9 cellular contexts compared by ENCODE assay signal in genomic region chr17:5500247-5500803, GRCh38. TPM values are rescaled to one million over a fixed set of nuclear protein-coding genes. Genes with fewer than 3 reads are reported as not detected.
DNase-seq lines count a peak whose midpoint lies in the region; FAIRE-seq and TF ChIP-seq lines count a peak whose summit lies in the region.
"Had no signal": no experiment of that assay in that cellular context is flagged by ENCODE, and none has a peak within 500 bp of the region (broad histone marks: within the 10 kb centered on the region; RNA-seq: fewer than 3 reads in every experiment).

No MANE protein-coding gene starts in this region.

- dilution Hi-C loops in endothelial cell of umbilical vein (cut with MboI; ENCODE audit: extremely low pct_ligation_motif_present, low sequenced_read_pairs) = no loop called here

- H3K4me1 ChIP-seq in OCI-LY3 (ENCODE audit: low read length) (0 out of 2 replicates have a peak, but pooled peaks cover 3% of the 10 kb centered on the region), endothelial cell of umbilical vein (ENCODE audit: control insufficient read depth, extremely low read depth, insufficient read depth, low read length) (peaks cover 5% of the 10 kb centered on the region), neuron (ENCODE audit: insufficient read depth, low read length) (peaks cover 14% of the 10 kb centered on the region)

- BruUV-seq in endothelial cell of umbilical vein (replicated peaks; lab: Mats Ljungman, UMichigan) = no TSS peak

- H2AFZ ChIP-seq in OCI-LY3 (ENCODE audit: low read depth, low read length) (peak overlapping the region; percentile 59; the same call in 1 of the 2 replicates), endothelial cell of umbilical vein (ENCODE audit: low read depth, low read length) (peak overlapping the region; percentile 55), neuron (ENCODE audit: low read depth, low read length) (peak overlapping the region; percentile 62)

- POLR2A ChIA-PET in endothelial cell of umbilical vein (lab: Charles Lee) = interaction anchor here (0.6 to 1.0 kb wide), 2 partner anchors 14 to 33 kb away, joined by 3 to 9 read pairs; partner anchors contain the start of gene MIS12

- TF ChIP-seq CTCF in OCI-LY3 (IDR thresholded peaks at IDR 0.05; ENCODE audit: low read depth, low read length) (no peak), endothelial cell of umbilical vein (IDR thresholded peaks at IDR 0.05; ENCODE audit: extremely low read depth in 1 of 2, insufficient read depth in 1 of 2, low read depth in 1 of 2, low read length in 2 of 2) (no peak)

- CTCF ChIA-PET in endothelial cell of umbilical vein (lab: Charles Lee) = interaction anchor here (0.7 to 2.0 kb wide), 7 partner anchors 8 to 936 kb away, joined by 3 to 7 read pairs (median 3); partner anchors contain the start of genes C1QBP, DERL2 and MIS12

- H4K20me1 ChIP-seq in OCI-LY3 (ENCODE audit: insufficient read depth, low read length) (no peaks in the 10 kb centered on the region), endothelial cell of umbilical vein (replicated peaks; ENCODE audit: control insufficient read depth, extremely low read depth, insufficient read depth, low read length) (no peaks in the 10 kb centered on the region)

- no peak overlapping the region for H3K9ac ChIP-seq in OCI-LY3 (ENCODE audit: low read length)
- no peak overlapping the region for H3K9ac ChIP-seq in endothelial cell of umbilical vein (replicated peaks; ENCODE audit: extremely low read depth, insufficient read depth, low read length)
- H3K9ac ChIP-seq: KMS-11 had no signal

- H3K9me3 ChIP-seq in OCI-LY3 (ENCODE audit: insufficient read depth, low read length) = no peaks in the 10 kb centered on the region
- H3K9me3 ChIP-seq in endothelial cell of umbilical vein (replicated peaks; ENCODE audit: control insufficient read depth, insufficient read depth, low read length) = no peaks in the 10 kb centered on the region
- H3K9me3 ChIP-seq in neuron (ENCODE audit: low read length) = no peaks in the 10 kb centered on the region

- H3K79me2 ChIP-seq in OCI-LY3 (ENCODE audit: low read length) (no peaks in the 10 kb centered on the region), endothelial cell of umbilical vein (ENCODE audit: control insufficient read depth, insufficient read depth, low read length) (no peaks in the 10 kb centered on the region)

- H3K27ac ChIP-seq in OCI-LY3 (ENCODE audit: low read length) = no peak overlapping the region
- H3K27ac ChIP-seq in endothelial cell of umbilical vein (ENCODE audit: insufficient read depth, low read depth, low read length) = no peak overlapping the region
- H3K27ac ChIP-seq: KMS-11 had no signal

- TF ChIP-seq POLR2A in endothelial cell of umbilical vein (IDR thresholded peaks at IDR 0.05; ENCODE audit: low read depth, low read length) = no peak

- no peaks in the 10 kb centered on the region for H3K9me1 ChIP-seq in endothelial cell of umbilical vein (replicated peaks; ENCODE audit: control insufficient read depth, extremely low read depth, insufficient read depth, low read length)

- FAIRE-seq in endothelial cell of umbilical vein (lab: Jason Lieb, UNC) = peak; percentile 47

- H3K36me3 ChIP-seq in OCI-LY3 (replicated peaks; ENCODE audit: low read depth, low read length) (no peaks in the 10 kb centered on the region), endothelial cell of umbilical vein (ENCODE audit: control insufficient read depth in 2 of 2, extremely low read depth in 1 of 2, insufficient read depth in 2 of 2, low read length in 2 of 2) (peaks cover 0 to 3% of the 10 kb centered on the region in 2 experiments), neuron (ENCODE audit: insufficient read depth, low read length) (no peaks in the 10 kb centered on the region)

- DNase-seq in ELR (ENCODE audit: low read depth) (peak; percentile 21), endothelial cell of umbilical vein (ENCODE audit: low read depth, low spot score) (peak; percentile 16), RPMI8226 (no peak), NCI-H2107 (lab: John Stamatoyannopoulos, UW) (no peak), AG20443 (ENCODE audit: low spot score) (no peak), NCI-H510A (lab: John Stamatoyannopoulos, UW) (no peak)

- H3K4me2 ChIP-seq in OCI-LY3 (ENCODE audit: low read length) (peak overlapping the region; percentile 65), endothelial cell of umbilical vein (ENCODE audit: insufficient read depth, low read length) (peak overlapping the region; percentile 78)
- H3K4me2 ChIP-seq: KMS-11 had no signal

- intact Hi-C loops in endothelial cell of umbilical vein (cut with micrococcal nuclease) = loop anchor here (1.0 kb wide), 1 partner anchor 26 kb away; no protein-coding TSS in a partner anchor

- H3K27me3 ChIP-seq in OCI-LY3 (ENCODE audit: low read depth, low read length) (no peaks in the 10 kb centered on the region), endothelial cell of umbilical vein (ENCODE audit: control insufficient read depth in 2 of 2, insufficient read depth in 2 of 2, low read length in 2 of 2) (no peaks in the 10 kb centered on the region), neuron (ENCODE audit: insufficient read depth, low read length) (no peaks in the 10 kb centered on the region)

- H3K4me3 ChIP-seq in OCI-LY3 (ENCODE audit: low read length) (peak overlapping the region; percentile 79), endothelial cell of umbilical vein (replicated peaks in 1 of 3; ENCODE audit: insufficient read depth in 1 of 3, low read depth in 1 of 3, low read length in 3 of 3) (peak overlapping the region; percentile 30 to 79 (median 56)), neuron (ENCODE audit: low read length) (peak overlapping the region; percentile 75)

TF ChIP-seq in endothelial cell of umbilical vein, 7 proteins besides CTCF, POLR2A, EP300 and RAD21:
- TF ChIP-seq MAX (IDR thresholded peaks at IDR 0.05; ENCODE audit: insufficient read depth, insufficient read length) = no peak
- TF ChIP-seq EZH2 (IDR thresholded peaks at IDR 0.05; ENCODE audit: borderline replicate concordance, low read depth, low read length, severe bottlenecking) = peak; percentile 37

RNA-seq across cellular contexts. Expression of gene MIS12, which starts 14.0 kb away (rescaled TPM):
- total RNA-seq in endothelial cell of umbilical vein = 18.6 and 20.1 TPM in 2 replicates
- 6.1 and 8.3 TPM in 2 replicates for polyA plus RNA-seq in endothelial cell of umbilical vein
- polyA plus RNA-seq in endothelial cell of umbilical vein (2011; cell fraction: cytosol; rRNA removed) = 8.4 and 9.6 TPM in 2 replicates
- 14.6 and 24.1 TPM in 2 replicates for polyA plus RNA-seq in endothelial cell of umbilical vein (2011; cell fraction: nucleus; rRNA removed)
- polyA plus RNA-seq in endothelial cell of umbilical vein (2012) = 12.9 and 15.0 TPM in 2 replicates
- 16.3 and 20.6 TPM in 2 replicates for polyA minus RNA-seq in endothelial cell of umbilical vein
- polyA minus RNA-seq in endothelial cell of umbilical vein (2011; cell fraction: cytosol; rRNA and poly(A)+ RNA removed) = 13.1 TPM
- 12.2 and 19.2 TPM in 2 replicates for polyA minus RNA-seq in endothelial cell of umbilical vein (2011; cell fraction: nucleus; rRNA and poly(A)+ RNA removed)

RNA-seq across cellular contexts. Expression of gene DERL2, which starts 14.3 kb away (rescaled TPM):
- total RNA-seq in endothelial cell of umbilical vein = 72.4 and 84.5 TPM in 2 replicates
- 84.7 and 117 TPM in 2 replicates for polyA plus RNA-seq in endothelial cell of umbilical vein
- 79.6 and 88.7 TPM in 2 replicates for polyA plus RNA-seq in endothelial cell of umbilical vein (2011; cell fraction: cytosol; rRNA removed)
- 79.3 and 94.5 TPM in 2 replicates for polyA plus RNA-seq in endothelial cell of umbilical vein (2011; cell fraction: nucleus; rRNA removed)
- polyA plus RNA-seq in endothelial cell of umbilical vein (2012) = 77.4 and 94.8 TPM in 2 replicates
- 47.2 and 48.8 TPM in 2 replicates for polyA minus RNA-seq in endothelial cell of umbilical vein
- polyA minus RNA-seq in endothelial cell of umbilical vein (2011; cell fraction: cytosol; rRNA and poly(A)+ RNA removed) = 57.2 TPM
- polyA minus RNA-seq in endothelial cell of umbilical vein (2011; cell fraction: nucleus; rRNA and poly(A)+ RNA removed) = 34.2 and 41.7 TPM in 2 replicates

RNA-seq across cellular contexts. Expression of gene DHX33, which starts 31.5 kb away (rescaled TPM):
- 24.4 and 25.3 TPM in 2 replicates for total RNA-seq in endothelial cell of umbilical vein
- 14.2 and 16.8 TPM in 2 replicates for polyA plus RNA-seq in endothelial cell of umbilical vein
- 13.3 and 14.0 TPM in 2 replicates for polyA plus RNA-seq in endothelial cell of umbilical vein (2011; cell fraction: cytosol; rRNA removed)
- polyA plus RNA-seq in endothelial cell of umbilical vein (2011; cell fraction: nucleus; rRNA removed) = 27.3 and 29.6 TPM in 2 replicates
- 20.1 and 26.0 TPM in 2 replicates for polyA plus RNA-seq in endothelial cell of umbilical vein (2012)
- polyA minus RNA-seq in endothelial cell of umbilical vein = 32.7 and 34.3 TPM in 2 replicates
- 26.2 TPM for polyA minus RNA-seq in endothelial cell of umbilical vein (2011; cell fraction: cytosol; rRNA and poly(A)+ RNA removed)
- polyA minus RNA-seq in endothelial cell of umbilical vein (2011; cell fraction: nucleus; rRNA and poly(A)+ RNA removed) = 13.7 and 18.7 TPM in 2 replicates

Comparison
In these comparisons a context has a peak if more than half of its experiments do, and no peak if none do; other contexts are left out.
1. DNase-seq: peak in ELR (single experiment) and endothelial cell of umbilical vein (single experiment); none in RPMI8226 (single experiment), NCI-H2107 (single experiment), AG20443 (single experiment) and NCI-H510A (single experiment).
2. Peak in every context shown above with its lines, with median percentiles within 50 percentile points of each other: H2AFZ ChIP-seq and H3K4me3 ChIP-seq.